ENCODE assay signal across 8 cellular contexts in the genomic region with DNA sequence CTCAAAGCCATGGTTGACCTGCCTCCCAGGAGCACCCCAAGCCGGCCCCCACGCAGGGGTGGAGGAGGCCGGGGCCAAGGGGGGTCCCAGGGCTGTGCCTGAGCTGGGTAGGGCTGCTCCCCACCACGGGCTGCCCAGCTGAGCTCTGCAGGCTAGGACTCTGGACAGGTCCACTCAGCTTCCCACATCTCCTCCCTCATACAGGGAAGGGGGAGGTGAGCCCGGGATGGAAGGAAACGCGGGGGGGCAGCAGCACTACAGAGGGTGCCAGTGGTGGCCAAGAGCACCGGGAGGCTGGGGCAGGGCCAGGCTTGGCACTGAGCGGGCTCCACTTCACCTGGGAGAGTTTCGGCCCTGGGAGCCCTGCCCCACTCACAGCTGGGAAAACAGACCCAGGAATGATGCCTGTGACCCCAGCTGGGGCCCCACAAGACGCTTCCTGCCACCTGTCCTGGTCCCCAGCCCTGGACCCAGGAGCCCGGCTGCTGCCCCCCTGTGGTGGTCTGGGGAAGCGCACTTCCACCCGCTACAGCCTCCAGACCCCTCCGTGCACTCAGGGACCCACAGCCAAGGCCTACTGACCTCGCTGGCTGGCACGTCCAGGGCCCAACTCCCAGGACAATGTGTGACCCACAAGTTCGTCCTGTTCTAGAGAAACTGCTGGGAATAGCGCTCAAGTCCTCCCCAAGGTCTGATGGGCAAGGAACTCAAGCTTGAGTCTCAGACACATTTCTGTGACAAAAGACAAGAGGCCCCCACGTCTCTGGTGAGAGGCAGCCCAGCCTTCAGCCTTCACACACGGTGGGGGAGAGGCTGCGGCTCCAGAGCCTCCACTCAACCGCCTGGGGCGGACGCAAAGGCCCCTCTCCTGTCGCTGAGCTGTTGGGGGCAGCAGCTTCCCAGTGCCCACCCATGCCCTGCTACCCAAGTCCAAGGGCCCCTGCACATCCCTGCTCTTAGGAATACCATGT. TPM values are rescaled to one million over a fixed set of nuclear protein-coding genes. Genes with fewer than 3 reads are reported as not detected.
DNase-seq lines count a peak whose midpoint lies in the region; ATAC-seq and TF ChIP-seq lines count a peak whose summit lies in the region.

No MANE protein-coding gene starts in this region.

- in situ Hi-C loops in KBM-7 (cut with MboI; ENCODE audit: low pct_unique_long_range_greater_than_20kb, low sequenced_read_pairs), result no loop called here

- DNase-seq in ELF-1 (ENCODE audit: low read depth, low spot score) (peak; percentile 88), KBM-7 (peak; percentile 79), T-helper 2 cell (peak; percentile 58 to 71 (median 64)), adrenal gland (peak; percentile 57 to 81 (median 68)), immature natural killer cell (peak; percentile 75 to 77 (median 76))
- peak; percentile 83 to 87 for DNase-seq in stimulated activated CD4-positive, alpha-beta T cell treated with anti-CD3 and anti-CD28 coated beads, Interleukin-2, amount 100 ng/mL, for 48 hours

- TF ChIP-seq CTCF in adrenal gland (IDR thresholded peaks at IDR 0.05), result peak; percentile 73 to 96 (median 81)

- no peaks in the 10 kb centered on the region for H3K27me3 ChIP-seq in adrenal gland

- peaks cover 12 to 32% of the 10 kb centered on the region in 2 donors for H3K4me1 Mint-ChIP-seq in immature natural killer cell

- H3K9me3 Mint-ChIP-seq in immature natural killer cell, result no peaks in the 10 kb centered on the region

- H3K36me3 ChIP-seq in adrenal gland (replicated peaks in 1 of 2), result peaks cover 0 to 10% of the 10 kb centered on the region in 2 donors

- H3K27me3 Mint-ChIP-seq in immature natural killer cell (ENCODE audit: low read depth in 3 of 3), result peaks cover 4 to 11% (median 6%) of the 10 kb centered on the region in 3 donors

- TF ChIP-seq POLR2A in adrenal gland (IDR thresholded peaks at IDR 0.05), result no peak

- H3K36me3 Mint-ChIP-seq in immature natural killer cell, result no peaks in the 10 kb centered on the region

- intact Hi-C loops in adrenal gland (cut with DNase I), result no loop called here

- H3K27ac ChIP-seq in adrenal gland, result peak overlapping the region in 1 of 5 donors; percentile 34

- no peaks in the 10 kb centered on the region for H3K9me3 ChIP-seq in adrenal gland (replicated peaks in 1 of 3)

- peak overlapping the region in 5 of 6 donors; percentile 45 to 72 (median 69) for H3K27ac Mint-ChIP-seq in immature natural killer cell

- H3K4me3 Mint-ChIP-seq in immature natural killer cell, result peak overlapping the region; percentile 21 to 58 (median 52)

- whole genome bisulfite sequencing in adrenal gland, 4 donors, result 29 to 49% (median 29%) methylated on average over 19 to 26 of the region's 26 CpGs; no CpG with 5 or more reads in 1 of the 4 donors

- H3K4me1 ChIP-seq in adrenal gland (replicated peaks in 1 of 2), result peaks cover 7 to 31% of the 10 kb centered on the region in 2 donors

- no peak overlapping the region for H3K4me3 ChIP-seq in adrenal gland

- ATAC-seq in GM21367 (IDR thresholded peaks at IDR 0.05; ENCODE audit: unreplicated experiment), result no peak
- no peak for ATAC-seq in HG02884 (IDR thresholded peaks at IDR 0.05; ENCODE audit: unreplicated experiment)

RNA-seq across cellular contexts. Expression of a gene that starts 3.0 kb away (rescaled TPM):
- 100 to 1,000 TPM in 7 of 8 donors, 10 to 100 TPM in 1; 89.6 to 260 (median 161) TPM for total RNA-seq in adrenal gland
- polyA plus RNA-seq in adrenal gland, result 100 to 1,000 TPM in 2 of 3 donors, 10 to 100 TPM in 1; 44.2 to 317 (median 226) TPM
- polyA plus RNA-seq in immature natural killer cell, result 100 to 1,000 TPM; 168 to 216 (median 190) TPM

RNA-seq across cellular contexts. Expression of a gene that starts 13.7 kb away (rescaled TPM):
- total RNA-seq in adrenal gland, result 100 to 1,000 TPM in 1 of 8 donors, 10 to 100 TPM in 7; 17.5 to 104 (median 38.6) TPM
- polyA plus RNA-seq in adrenal gland (10 to 100 TPM in 2 of 3 donors, 1 to 10 TPM in 1; 8.4 to 90.3 (median 70.8) TPM), immature natural killer cell (not detected)

RNA-seq across cellular contexts. Expression of a gene that starts 22.8 kb away (rescaled TPM):
- total RNA-seq in adrenal gland, result 100 to 1,000 TPM in 3 of 8 donors, 10 to 100 TPM in 5; 61.0 to 137 (median 89.2) TPM
- polyA plus RNA-seq in adrenal gland (100 to 1,000 TPM in 2 of 3 donors, 1 to 10 TPM in 1; 4.0 to 279 (median 144) TPM), immature natural killer cell (1 to 10 TPM in 2 of 3 donors, under 1 TPM in 1; 0.78 to 1.5 (median 1.4) TPM)

RNA-seq across cellular contexts. Expression of a gene that starts 27.1 kb away (rescaled TPM):
- total RNA-seq in adrenal gland, result 100 to 1,000 TPM in 6 of 8 donors, 10 to 100 TPM in 2; 53.4 to 264 (median 148) TPM
- polyA plus RNA-seq in adrenal gland (100 to 1,000 TPM in 2 of 3 donors, 10 to 100 TPM in 1; 65.2 to 893 (median 593) TPM), immature natural killer cell (10 to 100 TPM; 16.7 to 34.6 (median 22.0) TPM)

RNA-seq across cellular contexts. Expression of a gene that starts 35.1 kb away (rescaled TPM):
- 100 to 1,000 TPM in 7 of 8 donors, 10 to 100 TPM in 1; 98.9 to 276 (median 158) TPM for total RNA-seq in adrenal gland
- 100 to 1,000 TPM; 116 to 175 (median 134) TPM for polyA plus RNA-seq in adrenal gland
- polyA plus RNA-seq in immature natural killer cell, result 100 to 1,000 TPM; 167 to 194 (median 182) TPM

Comparison
In these comparisons a context has a peak if more than half of its experiments do, and no peak if none do; other contexts are left out.
1. RNA of a gene that starts 13.7 kb away (polyA plus RNA-seq): 8.4 to 90.3 TPM in adrenal gland; not detected in immature natural killer cell; every median in the first group is over 4 times any median in the second.
2. Peak in every context shown above with its lines, with median percentiles within 50 percentile points of each other: DNase-seq.